Comparison of ENCODE assay signal across 26 cellular contexts in the genomic region with DNA sequence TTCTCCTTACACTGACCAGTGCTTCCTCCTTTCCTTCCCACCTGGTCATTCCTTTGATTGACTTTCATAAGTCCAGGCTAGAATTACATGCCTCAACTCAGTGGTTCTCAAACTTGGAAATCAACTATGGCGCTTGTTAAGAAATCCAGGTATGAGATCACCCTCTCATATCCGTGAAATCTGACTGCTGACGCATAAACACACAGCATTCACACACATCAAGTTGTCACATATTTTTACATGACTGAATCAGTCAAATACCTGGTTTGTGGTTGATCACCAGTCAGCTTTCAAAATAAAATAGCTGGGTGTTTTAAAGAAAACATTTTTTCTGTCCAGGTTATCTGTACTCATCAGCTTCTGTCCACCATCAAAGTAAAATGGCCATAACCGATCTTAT.
"Had no signal": no experiment of that assay in that cellular context is flagged by ENCODE, and none has a peak within 500 bp of the region (broad histone marks: within the 10 kb centered on the region; RNA-seq: fewer than 3 reads in every experiment).

No MANE protein-coding gene starts in this region.

- H3K9me3 Mint-ChIP-seq: stimulated activated memory B cell treated with anti-CD40 and anti-IgM and Interleukin-4, amounts not matched to agents 10 μg/mL and 1 μg/mL and 100 μg/mL, for 72 hours had no signal

- FAIRE-seq: endometrium, keratinocyte, urothelium cell line had no signal

- DNase-seq: dermis blood vessel endothelial cell; effector memory CD8-positive, alpha-beta T cell; foreskin melanocyte; hypothalamus; mesenchymal stem cell; naive thymus-derived CD4-positive, alpha-beta T cell; nucleus accumbens; psoas muscle; right cardiac atrium; sigmoid colon; spleen; stimulated activated CD4-positive, alpha-beta T cell treated with anti-CD3 and anti-CD28 coated beads, Interleukin-4, amount 100 ng/mL, for 4 hours; stimulated activated naive CD8-positive, alpha-beta T cell treated with anti-CD3 and anti-CD28 coated beads, Interleukin-15, Interleukin-2, amounts not matched to agents 100 U/mL and 50 U/mL, for 24 hours; substantia nigra; testis; tibial artery; upper lobe of left lung had no signal

- H3K4me3 Mint-ChIP-seq: effector memory CD8-positive, alpha-beta T cell; mesothelial cell of epicardium; naive thymus-derived CD4-positive, alpha-beta T cell; nephron; stimulated activated memory B cell treated with anti-CD40 and anti-IgM and Interleukin-4, amounts not matched to agents 10 μg/mL and 1 μg/mL and 100 μg/mL, for 72 hours had no signal

- H3K4me1 ChIP-seq: esophagus muscularis mucosa, psoas muscle, sigmoid colon, spleen, testis, tibial artery, upper lobe of left lung had no signal

- H3K4me1 Mint-ChIP-seq: mesothelial cell of epicardium; naive thymus-derived CD4-positive, alpha-beta T cell; nephron; stimulated activated memory B cell treated with anti-CD40 and anti-IgM and Interleukin-4, amounts not matched to agents 10 μg/mL and 1 μg/mL and 100 μg/mL, for 72 hours had no signal

- H3K36me3 Mint-ChIP-seq: mesothelial cell of epicardium; naive thymus-derived CD4-positive, alpha-beta T cell; stimulated activated memory B cell treated with anti-CD40 and anti-IgM and Interleukin-4, amounts not matched to agents 10 μg/mL and 1 μg/mL and 100 μg/mL, for 72 hours had no signal

- H3K4me3 ChIP-seq: coronary artery, esophagus muscularis mucosa, lung, psoas muscle, sigmoid colon, spleen, testis, tibial artery, upper lobe of left lung had no signal

- H3K27me3 ChIP-seq: esophagus muscularis mucosa, sigmoid colon, spleen, testis, tibial artery, upper lobe of left lung had no signal

- H3K36me3 ChIP-seq: esophagus muscularis mucosa, sigmoid colon, spleen, tibial artery, upper lobe of left lung had no signal

- H3K27ac ChIP-seq: coronary artery, esophagus muscularis mucosa, psoas muscle, sigmoid colon, spleen, testis, tibial artery, upper lobe of left lung had no signal

- H3K27ac Mint-ChIP-seq: effector memory CD8-positive, alpha-beta T cell; mesothelial cell of epicardium; naive thymus-derived CD4-positive, alpha-beta T cell; nephron; stimulated activated memory B cell treated with anti-CD40 and anti-IgM and Interleukin-4, amounts not matched to agents 10 μg/mL and 1 μg/mL and 100 μg/mL, for 72 hours had no signal

- H3K27me3 Mint-ChIP-seq: effector memory CD8-positive, alpha-beta T cell; naive thymus-derived CD4-positive, alpha-beta T cell; stimulated activated memory B cell treated with anti-CD40 and anti-IgM and Interleukin-4, amounts not matched to agents 10 μg/mL and 1 μg/mL and 100 μg/mL, for 72 hours had no signal

- H3K9me3 ChIP-seq: esophagus muscularis mucosa, psoas muscle, sigmoid colon, spleen, testis, tibial artery, upper lobe of left lung had no signal
